Comparison of ENCODE assay signal across 18 cellular contexts in genomic region chr20:50127587-50128519, GRCh38. TPM values are rescaled to one million over a fixed set of nuclear protein-coding genes. Genes with fewer than 3 reads are reported as not detected.
DNase-seq lines count a peak whose midpoint lies in the region; ATAC-seq and TF ChIP-seq lines count a peak whose summit lies in the region.
"Had no signal": no experiment of that assay in that cellular context is flagged by ENCODE, and none has a peak within 500 bp of the region (broad histone marks: within the 10 kb centered on the region; RNA-seq: fewer than 3 reads in every experiment).

No MANE protein-coding gene starts in this region.

- H3K9me3 ChIP-seq in heart right ventricle (no peaks in the 10 kb centered on the region), parathyroid adenoma (ENCODE audit: control insufficient read depth, low read length) (no peaks in the 10 kb centered on the region), MM.1S (replicated peaks; ENCODE audit: insufficient read depth, low read length) (no peaks in the 10 kb centered on the region)
- H3K9me3 ChIP-seq: A549, SJSA1 had no signal

- H3K4me3 ChIP-seq in heart right ventricle (no peak overlapping the region), parathyroid adenoma (ENCODE audit: low read depth, low read length) (no peak overlapping the region), MM.1S (ENCODE audit: low read length) (no peak overlapping the region)
- H3K4me3 ChIP-seq: A549, GM12878, SJSA1 had no signal

- H3K27me3 ChIP-seq in heart right ventricle (no peaks in the 10 kb centered on the region), parathyroid adenoma (ENCODE audit: control insufficient read depth, insufficient read depth, low read length) (no peaks in the 10 kb centered on the region), MM.1S (replicated peaks; ENCODE audit: insufficient read depth, low read length) (no peaks in the 10 kb centered on the region)
- H3K27me3 ChIP-seq: SJSA1 had no signal

- DNase-seq in left ventricle myocardium superior (peak; percentile 23), heart right ventricle (no peak), NCI-H69 (lab: John Stamatoyannopoulos, UW) (peak; percentile 9), MM.1S (no peak), NCI-H128 (lab: John Stamatoyannopoulos, UW; ENCODE audit: unreplicated experiment) (no peak)
- DNase-seq: DMS79, GOT3, HFFc6, NCI-H1694, NCI-H526, SW 1271 had no signal

- ATAC-seq in left ventricle myocardium superior (no peak), heart right ventricle (no peak), GM18517 (IDR thresholded peaks at IDR 0.05; ENCODE audit: unreplicated experiment) (no peak), HG02678 (IDR thresholded peaks at IDR 0.05; ENCODE audit: unreplicated experiment) (no peak)
- ATAC-seq: GM12878 had no signal

- H3K27ac ChIP-seq in heart right ventricle (no peak overlapping the region), parathyroid adenoma (peak overlapping the region; percentile 81), MM.1S (ENCODE audit: low read length) (no peak overlapping the region)
- H3K27ac ChIP-seq: C4-2B, SJSA1 had no signal

- no peak overlapping the region for H3K4me2 ChIP-seq in parathyroid adenoma (ENCODE audit: low read length)
- no peak overlapping the region for H3K4me2 ChIP-seq in MM.1S (ENCODE audit: low read depth, low read length)

- H2AFZ ChIP-seq in parathyroid adenoma (no peak overlapping the region), MM.1S (ENCODE audit: low read length) (no peak overlapping the region)

- H3K9me2 ChIP-seq in MM.1S (replicated peaks; ENCODE audit: insufficient read depth, low read length) = no peaks in the 10 kb centered on the region

- no peak for TF ChIP-seq CTCF in heart right ventricle (IDR thresholded peaks at IDR 0.05)
- TF ChIP-seq CTCF in parathyroid adenoma (IDR thresholded peaks at IDR 0.05) = no peak
- no peak for TF ChIP-seq CTCF in MM.1S (IDR thresholded peaks at IDR 0.05; ENCODE audit: low read length)

- H3K36me3 ChIP-seq in heart right ventricle (peaks cover 0 to 99% (median 52%) of the 10 kb centered on the region in 9 donors), parathyroid adenoma (ENCODE audit: control insufficient read depth, insufficient read depth, low read length) (no peaks in the 10 kb centered on the region), MM.1S (replicated peaks; ENCODE audit: insufficient read depth, low read length) (no peaks in the 10 kb centered on the region)

- H4K20me1 ChIP-seq in MM.1S (ENCODE audit: insufficient read depth, low read length) = no peaks in the 10 kb centered on the region

- H3K79me2 ChIP-seq in parathyroid adenoma = peaks cover 39% of the 10 kb centered on the region
- no peaks in the 10 kb centered on the region for H3K79me2 ChIP-seq in MM.1S (ENCODE audit: low read length)

- H3K4me1 ChIP-seq in heart right ventricle (peaks cover 0 to 26% (median 10%) of the 10 kb centered on the region in 9 donors), parathyroid adenoma (peaks cover 41% of the 10 kb centered on the region), MM.1S (ENCODE audit: low read length) (no peaks in the 10 kb centered on the region)

- H3F3A ChIP-seq in MM.1S (ENCODE audit: insufficient read depth, low read length) = no peaks in the 10 kb centered on the region

- H3K9ac ChIP-seq in parathyroid adenoma (no peak overlapping the region), MM.1S (ENCODE audit: low read length) (no peak overlapping the region)

- WGBS in heart right ventricle, 2 donors = 94 to 95% methylated on average over 28 of the region's 28 CpGs

- intact Hi-C loops in left ventricle myocardium superior (cut with micrococcal nuclease) = no loop called here
- intact Hi-C loops in heart right ventricle (cut with DNase I) = loop anchor here in 1 of 10 donors (5.0 kb wide), 1 partner anchor 39 kb away; no protein-coding TSS in a partner anchor

RNA-seq across cellular contexts. Expression of gene UBE2V1, which starts 14.9 kb away (rescaled TPM):
- total RNA-seq in left ventricle myocardium superior (92.6 TPM), heart right ventricle (100 to 1,000 TPM in 2 of 10 donors, 10 to 100 TPM in 8; 72.6 to 113 (median 90.2) TPM)
- polyA plus RNA-seq in heart right ventricle = 10 to 100 TPM; 61.9 to 80.0 TPM

RNA-seq across cellular contexts. Expression of gene PEDS1, which starts 25.7 kb away (rescaled TPM):
- 31.1 TPM for total RNA-seq in left ventricle myocardium superior
- total RNA-seq in heart right ventricle = 10 to 100 TPM; 12.2 to 36.2 (median 19.4) TPM
- 10 to 100 TPM; 31.1 to 40.2 TPM for polyA plus RNA-seq in heart right ventricle

Comparison
In these comparisons a context has a peak if more than half of its experiments do, and no peak if none do; other contexts are left out.
1. DNase-seq: peak in left ventricle myocardium superior (single experiment) and NCI-H69 (single experiment); none in heart right ventricle (0 of 2), MM.1S (single experiment) and NCI-H128 (single experiment).